8 cellular contexts compared by ENCODE assay signal in the genomic region with DNA sequence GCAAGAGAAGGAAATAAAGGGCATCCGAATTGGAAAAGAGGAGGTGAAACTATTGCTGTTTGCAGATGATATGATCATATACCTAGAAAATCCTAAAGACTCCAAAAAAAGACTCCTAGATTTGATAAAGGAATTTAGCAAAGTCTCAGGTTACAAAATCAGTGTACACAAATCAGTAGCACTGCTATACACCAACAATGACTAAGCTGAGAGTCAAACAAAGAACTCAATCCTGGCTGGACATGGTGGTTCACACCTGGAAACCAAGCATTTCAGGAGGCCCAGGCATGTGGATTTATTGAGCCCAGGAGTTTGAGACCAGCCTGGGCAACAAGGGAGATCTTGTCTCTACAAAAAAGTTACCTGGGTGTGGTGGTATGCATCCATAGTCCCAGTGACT.
"Had no signal": no experiment of that assay in that cellular context is flagged by ENCODE, and none has a peak within 500 bp of the region (broad histone marks: within the 10 kb centered on the region; RNA-seq: fewer than 3 reads in every experiment).

No MANE protein-coding gene starts in this region.

- H3K4me2 ChIP-seq: KMS-11 had no signal

- H3K9ac ChIP-seq: GM23248, KMS-11 had no signal

- ATAC-seq: HepG2 had no signal

- H3K27ac ChIP-seq: GM23248, KMS-11 had no signal

- DNase-seq: GM23248, H9, HCEC 1CT, KBM-7 had no signal

- H2AFZ ChIP-seq: GM23248 had no signal

- H3K4me1 Mint-ChIP-seq: H9 had no signal

- FAIRE-seq: H1, H54, HepG2 had no signal

- H3K4me3 ChIP-seq: GM23248 had no signal

- H3K27ac Mint-ChIP-seq: H9 had no signal

- H3K4me3 Mint-ChIP-seq: H9 had no signal
